In the genomic region with DNA sequence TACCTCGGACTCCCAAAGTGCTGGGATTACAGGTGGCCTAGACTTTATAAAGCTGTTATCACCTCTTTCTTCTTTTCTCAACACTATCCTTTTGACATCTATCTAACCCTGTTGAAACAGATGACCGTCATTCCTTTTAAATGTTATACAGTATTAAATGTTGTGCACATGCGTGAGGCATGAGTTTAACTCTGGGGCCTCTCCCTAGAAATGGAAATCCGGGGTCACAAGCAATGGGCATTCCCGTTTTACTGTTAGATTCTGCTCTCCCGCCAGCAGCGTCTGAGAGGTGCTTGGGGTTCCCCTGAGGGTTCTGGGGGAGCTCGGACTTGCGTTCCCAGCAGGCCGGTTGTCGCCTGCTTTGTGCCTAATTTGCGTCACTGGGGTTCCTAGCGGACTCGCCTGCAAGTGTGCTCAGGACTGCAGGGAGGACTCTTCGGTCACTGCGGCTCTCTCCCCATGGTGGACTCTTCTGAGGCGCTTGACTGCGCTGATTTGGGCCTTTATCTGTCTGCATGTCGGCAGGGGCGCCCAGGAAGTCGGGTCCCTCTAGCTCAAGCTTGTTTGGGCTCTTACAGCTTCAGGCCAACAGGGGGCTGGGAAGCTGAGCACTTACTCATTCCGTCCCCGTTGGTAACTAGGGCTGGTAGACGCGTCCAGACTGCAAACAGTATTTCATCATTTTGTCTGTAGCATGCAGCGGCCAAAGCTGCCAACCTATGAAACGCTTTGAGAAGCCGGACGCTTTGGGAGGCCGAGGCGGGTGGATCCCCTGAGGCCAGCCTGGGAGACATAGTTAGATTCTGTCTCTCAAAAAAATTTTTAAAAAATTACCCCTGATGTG, we compare ENCODE assay signal across 8 cellular contexts. TPM values are rescaled to one million over a fixed set of nuclear protein-coding genes. Genes with fewer than 3 reads are reported as not detected.
DNase-seq lines count a peak whose midpoint lies in the region; ATAC-seq lines count a peak whose summit lies in the region.

No MANE protein-coding gene starts in this region.

- ATAC-seq in HG02840 (IDR thresholded peaks at IDR 0.05; ENCODE audit: low FRiP score, unreplicated experiment): peak; percentile 41
- ATAC-seq in effector memory CD8-positive, alpha-beta T cell (replicated peaks): peak; percentile 62

- DNase-seq in NCI-H526 (lab: John Stamatoyannopoulos, UW) (peak; percentile 21 to 48), NCI-H526 treated with DMSO at 0.1 percent for 48 hours (lab: John Stamatoyannopoulos, UW) (no peak), NCI-H69 (lab: John Stamatoyannopoulos, UW) (peak; percentile 89)
- peak; percentile 44 to 58 for DNase-seq in activated CD8-positive, alpha-beta memory T cell treated with anti-CD3 and anti-CD28 coated beads for 4 hours (ENCODE audit: low read depth in 2 of 2)
- peak; percentile 61 to 65 (median 65) for DNase-seq in effector memory CD8-positive, alpha-beta T cell
- DNase-seq in stimulated activated CD8-positive, alpha-beta memory T cell treated with anti-CD3 and anti-CD28 coated beads, Interleukin-12 subunit alpha, Interleukin-12 subunit beta, amount 100 ng/mL, for 4 hours (ENCODE audit: low read depth): peak; percentile 33

- peak overlapping the region; percentile 76 to 83 for H3K4me3 Mint-ChIP-seq in effector memory CD8-positive, alpha-beta T cell

- peak overlapping the region; percentile 75 for H3K27ac ChIP-seq in mesodermal cell (ENCODE audit: low read depth, low read length, severe bottlenecking)

- 73 to 77% methylated on average over 29 to 30 of the region's 31 CpGs for WGBS in mesodermal cell (ENCODE audit: insufficient coverage in 2 of 2), 2 experiments

- peak overlapping the region; percentile 42 for H3K4me3 ChIP-seq in mesodermal cell (ENCODE audit: extremely low read depth, insufficient read depth, low read length, poor library complexity, severe bottlenecking)

- no peaks in the 10 kb centered on the region for H3K27me3 Mint-ChIP-seq in effector memory CD8-positive, alpha-beta T cell

- H3K9me3 ChIP-seq in mesodermal cell (ENCODE audit: control insufficient read depth, low read length): no peaks in the 10 kb centered on the region

- H3K36me3 Mint-ChIP-seq in effector memory CD8-positive, alpha-beta T cell (ENCODE audit: insufficient read depth): peaks cover 53% of the 10 kb centered on the region

- H3K9me3 Mint-ChIP-seq in effector memory CD8-positive, alpha-beta T cell: no peaks in the 10 kb centered on the region

- peaks cover 31% of the 10 kb centered on the region for H3K36me3 ChIP-seq in mesodermal cell (ENCODE audit: control insufficient read depth, insufficient read depth, low read length)

- peaks cover 11% of the 10 kb centered on the region for H3K4me1 ChIP-seq in mesodermal cell (ENCODE audit: control insufficient read depth, insufficient read depth, low read length, poor library complexity, severe bottlenecking)

- H3K4me1 Mint-ChIP-seq in effector memory CD8-positive, alpha-beta T cell (ENCODE audit: low read depth in 2 of 2): peaks cover 18 to 44% of the 10 kb centered on the region in 2 donors

- H3K27ac Mint-ChIP-seq in effector memory CD8-positive, alpha-beta T cell: peak overlapping the region; percentile 90 to 95

RNA-seq across cellular contexts. Expression of a gene that starts 1.2 kb away (rescaled TPM):
- polyA plus RNA-seq in mesodermal cell (2013, experiment 1 of 2): 750 TPM
- 769 TPM for polyA plus RNA-seq in mesodermal cell (2013, experiment 2 of 2)

RNA-seq across cellular contexts. Expression of a gene that starts 31.6 kb away (rescaled TPM):
- polyA plus RNA-seq in mesodermal cell (2013, experiment 1 of 2): 28.2 TPM
- polyA plus RNA-seq in mesodermal cell (2013, experiment 2 of 2): 28.5 TPM
